13 cellular contexts compared by ENCODE assay signal in genomic region chr6:139338845-139339244, GRCh38. TPM values are rescaled to one million over a fixed set of nuclear protein-coding genes. Genes with fewer than 3 reads are reported as not detected.
A peak's percentile ranks its signal among the peaks of the same experiment; 100 is the strongest.
DNase-seq lines count a peak whose midpoint lies in the region; ATAC-seq and TF ChIP-seq lines count a peak whose summit lies in the region.
"Had no signal": no experiment of that assay in that cellular context is flagged by ENCODE, and none has a peak within 500 bp of the region (broad histone marks: within the 10 kb centered on the region; RNA-seq: fewer than 3 reads in every experiment).

No MANE protein-coding gene starts in this region.

- no peaks in the 10 kb centered on the region for H3K9me2 ChIP-seq in OCI-LY1 (ENCODE audit: low read depth, low read length)

- ATAC-seq in GM21526 (IDR thresholded peaks at IDR 0.05; ENCODE audit: low FRiP score, unreplicated experiment) (no peak), GM21825 (IDR thresholded peaks at IDR 0.05; ENCODE audit: unreplicated experiment) (no peak)

- peak overlapping the region; percentile 79 for H3K27ac ChIP-seq in OCI-LY1 (ENCODE audit: low read depth, low read length, poor library complexity, severe bottlenecking)
- H3K27ac ChIP-seq in sigmoid colon: peak overlapping the region; percentile 8 to 55 (median 46)

- H3K79me2 ChIP-seq in OCI-LY1 (ENCODE audit: insufficient read depth, low read length): no peaks in the 10 kb centered on the region

- H3K4me1 ChIP-seq in OCI-LY1 (ENCODE audit: insufficient read depth, low read length, severe bottlenecking) (peaks cover 44% of the 10 kb centered on the region), sigmoid colon (peaks cover 0 to 11% (median 7%) of the 10 kb centered on the region in 4 donors)

- 85 to 86% methylated on average over 9 of the region's 9 CpGs for WGBS in sigmoid colon, 2 donors

- TF ChIP-seq POLR2A in sigmoid colon (IDR thresholded peaks at IDR 0.05): no peak

- H3K9me3 ChIP-seq in OCI-LY1 (ENCODE audit: low read length) (no peaks in the 10 kb centered on the region), sigmoid colon (no peaks in the 10 kb centered on the region)

- DNase-seq in CD1c-positive myeloid dendritic cell (ENCODE audit: extremely low spot score) (peak; percentile 64), fibroblast of the aortic adventitia (ENCODE audit: low read depth) (peak; percentile 81), sigmoid colon (no peak), germinal center (ENCODE audit: low spot score) (no peak), activated gamma-delta T cell treated with Interleukin-2 at 50 U/mL for 16 hours (no peak)
- DNase-seq: activated CD8-positive, alpha-beta memory T cell treated with anti-CD3 and anti-CD28 coated beads, Interleukin-2, amount 50 U/mL, for 48 hours; C1 segment of cervical spinal cord; NCI-H1694 treated with DMSO at 0.1 percent for 48 hours; OCI-M1 had no signal

- H3K27me3 ChIP-seq in OCI-LY1 (ENCODE audit: insufficient read depth, low read length) (no peaks in the 10 kb centered on the region), sigmoid colon (no peaks in the 10 kb centered on the region)

- no peak overlapping the region for H2AFZ ChIP-seq in OCI-LY1 (ENCODE audit: low read length)

- H3K4me3 ChIP-seq in OCI-LY1 (ENCODE audit: low read depth, low read length, poor library complexity, severe bottlenecking) (no peak overlapping the region), fibroblast of the aortic adventitia (ENCODE audit: low read depth, low read length) (no peak overlapping the region), sigmoid colon (no peak overlapping the region)

- intact Hi-C loops in sigmoid colon (cut with DNase I): no loop called here

- TF ChIP-seq CTCF in OCI-LY1 (IDR thresholded peaks at IDR 0.05; ENCODE audit: low read length) (no peak), fibroblast of the aortic adventitia (IDR thresholded peaks at IDR 0.05; ENCODE audit: insufficient read depth, low read length) (no peak), sigmoid colon (IDR thresholded peaks at IDR 0.05) (no peak)

- no peaks in the 10 kb centered on the region for H4K20me1 ChIP-seq in OCI-LY1 (ENCODE audit: insufficient read depth, low read length)

- no peak overlapping the region for H3K4me2 ChIP-seq in OCI-LY1 (ENCODE audit: low read length)

- no peak overlapping the region for H3K9ac ChIP-seq in OCI-LY1 (ENCODE audit: low read length)

- peak in 2 of 4 donors; percentile 32 to 55 for TF ChIP-seq EP300 in sigmoid colon (IDR thresholded peaks at IDR 0.05)

- no peaks in the 10 kb centered on the region for H3F3A ChIP-seq in OCI-LY1 (ENCODE audit: insufficient read depth, low read length)

- H3K36me3 ChIP-seq in OCI-LY1 (ENCODE audit: insufficient read depth, low read length) (no peaks in the 10 kb centered on the region), sigmoid colon (no peaks in the 10 kb centered on the region)

RNA-seq across cellular contexts. Expression of gene CITED2, which starts 35.6 kb away (rescaled TPM):
- total RNA-seq in fibroblast of the aortic adventitia (ENCODE audit: low replicate concordance): 44.6 and 126 TPM in 2 replicates
- total RNA-seq in sigmoid colon: 100 to 1,000 TPM in 3 of 4 donors, 10 to 100 TPM in 1; 71.7 to 182 (median 132) TPM
- 10 to 100 TPM; 26.4 to 57.7 (median 35.5) TPM for polyA plus RNA-seq in sigmoid colon

RNA-seq across cellular contexts. Expression of gene TXLNB, which starts 47.0 kb away (rescaled TPM):
- total RNA-seq in fibroblast of the aortic adventitia (ENCODE audit: low replicate concordance): 0.33 and 0.36 TPM in 2 replicates
- 1 to 10 TPM in 3 of 4 donors, under 1 TPM in 1; 0.95 to 3.9 (median 2.7) TPM for total RNA-seq in sigmoid colon
- under 1 TPM in 2 of 3 donors, not detected in 1; 0.58 to 0.60 TPM for polyA plus RNA-seq in sigmoid colon
- total RNA-seq: HT-29 had no signal

Comparison
In these comparisons a context has a peak if more than half of its experiments do, and no peak if none do; other contexts are left out.
1. DNase-seq: peak in CD1c-positive myeloid dendritic cell (single experiment) and fibroblast of the aortic adventitia (single experiment); none in sigmoid colon (single experiment), germinal center (single experiment) and activated gamma-delta T cell treated with Interleukin-2 at 50 U/mL for 16 hours (single experiment).